In the genomic region with DNA sequence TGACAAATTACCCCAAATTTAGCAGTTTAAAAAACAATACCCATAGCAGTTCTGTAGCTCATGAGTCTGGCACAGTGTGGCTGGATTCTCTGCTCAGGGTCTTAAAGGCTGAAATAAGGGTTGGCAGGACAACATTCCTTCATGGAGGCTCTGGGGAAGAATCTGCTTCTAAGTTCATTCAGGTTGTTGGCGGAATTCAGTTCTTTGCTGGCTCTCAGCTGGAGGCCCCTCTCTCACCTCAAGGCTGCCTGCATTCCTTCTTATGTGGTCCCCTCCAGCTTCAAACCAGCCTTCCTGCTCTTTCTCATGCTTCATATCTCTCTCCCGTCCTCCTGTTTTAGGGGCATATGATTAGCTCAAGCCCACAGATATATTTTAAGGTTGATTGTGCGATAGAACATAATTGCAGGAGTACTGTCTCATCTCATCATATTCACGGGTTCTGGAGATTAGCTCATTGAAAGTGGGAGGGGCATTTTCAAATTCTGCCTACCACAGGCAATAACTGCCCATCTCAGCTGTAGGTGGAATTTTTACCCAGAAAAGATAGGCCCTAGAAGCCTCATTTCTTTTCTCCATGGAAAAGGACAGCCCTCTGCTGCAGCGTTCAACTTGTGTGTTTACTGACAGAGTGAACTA, we compare ENCODE assay signal across 1 cellular context.
TF ChIP-seq lines count a peak whose summit lies in the region.

No MANE protein-coding gene starts in this region.

TF ChIP-seq in H1, 55 proteins besides CTCF, POLR2A, EP300 and RAD21:
- TF ChIP-seq TAF1 (IDR thresholded peaks at IDR 0.05; ENCODE audit: low read depth, low read length) (no peak), SIRT6 (IDR thresholded peaks at IDR 0.05; ENCODE audit: low read length) (no peak), SP1 (IDR thresholded peaks at IDR 0.05; ENCODE audit: low read depth, low read length) (0 out of 2 replicates have a peak, but pooled peaks have one; percentile 19), POU5F1 (IDR thresholded peaks at IDR 0.05; ENCODE audit: low read depth, low read length) (no peak), TEAD4 (IDR thresholded peaks at IDR 0.05; ENCODE audit: low read depth, low read length) (peak; percentile 76; the same call in 1 of the 2 replicates), CREB1 (IDR thresholded peaks at IDR 0.05) (no peak), CEBPB (IDR thresholded peaks at IDR 0.05; ENCODE audit: low read depth, low read length) (no peak), SIN3A (conservative IDR thresholded peaks at IDR 0.05 in 1 of 2, IDR thresholded peaks at IDR 0.05 in 1 of 2; ENCODE audit: low read depth in 1 of 2, low read length in 2 of 2) (0 out of 4 replicates have a peak, but pooled peaks of 1 of the 2 experiments have one; percentile 29)
- TF ChIP-seq, protein P1, sequence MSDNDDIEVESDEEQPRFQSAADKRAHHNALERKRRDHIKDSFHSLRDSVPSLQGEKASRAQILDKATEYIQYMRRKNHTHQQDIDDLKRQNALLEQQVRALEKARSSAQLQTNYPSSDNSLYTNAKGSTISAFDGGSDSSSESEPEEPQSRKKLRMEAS (IDR thresholded peaks at IDR 0.05): no peak
